In genomic region chr16:31456988-31457360, GRCh38 we compare ENCODE assay signal across 14 cellular contexts. TPM values are rescaled to one million over a fixed set of nuclear protein-coding genes. Genes with fewer than 3 reads are reported as not detected.
DNase-seq lines count a peak whose midpoint lies in the region; ATAC-seq, FAIRE-seq and TF ChIP-seq lines count a peak whose summit lies in the region.
"Had no signal": no experiment of that assay in that cellular context is flagged by ENCODE, and none has a peak within 500 bp of the region (broad histone marks: within the 10 kb centered on the region; RNA-seq: fewer than 3 reads in every experiment).

No MANE protein-coding gene starts in this region.

- H3K36me3 ChIP-seq in small intestine (ENCODE audit: control insufficient read depth in 2 of 2, insufficient read depth in 2 of 2, low read length in 2 of 2) = no peaks in the 10 kb centered on the region

- TF ChIP-seq CTCF in natural killer cell (IDR thresholded peaks at IDR 0.05) = no peak
- no peak for TF ChIP-seq CTCF in type B pancreatic cell (conservative IDR thresholded peaks at IDR 0.05)

- H3K27ac ChIP-seq in small intestine (ENCODE audit: low read depth in 1 of 2, low read length in 1 of 2) = no peak overlapping the region

- H3K36me3 Mint-ChIP-seq in natural killer cell treated with Interleukin-12 subunit alpha and Interleukin-12 subunit beta and Interleukin-15 and Interleukin-18, amount 100 ng/mL, for 72 hours = no peaks in the 10 kb centered on the region
- no peaks in the 10 kb centered on the region for H3K36me3 Mint-ChIP-seq in natural killer cell
- peaks cover 13% of the 10 kb centered on the region for H3K36me3 Mint-ChIP-seq in activated CD4-positive, alpha-beta memory T cell treated with anti-CD3 and anti-CD28 coated beads for 36 hours
- H3K36me3 Mint-ChIP-seq in immature natural killer cell = no peaks in the 10 kb centered on the region
- no peaks in the 10 kb centered on the region for H3K36me3 Mint-ChIP-seq in type B pancreatic cell

- CTCF ChIA-PET in activated CD4-positive, alpha-beta memory T cell treated with anti-CD3 and anti-CD28 coated beads for 36 hours (lab: Charles Lee) = interaction anchor here (1.4 to 3.4 kb wide), 5 partner anchors 14 to 412 kb away, joined by 5 to 17 read pairs (median 11); partner anchors contain the start of gene ZNF843

- ATAC-seq in natural killer cell treated with Interleukin-12 subunit alpha and Interleukin-12 subunit beta and Interleukin-15 and Interleukin-18, amount 100 ng/mL, for 72 hours = no peak
- ATAC-seq in natural killer cell = no peak
- no peak for ATAC-seq in HG02588 (IDR thresholded peaks at IDR 0.05; ENCODE audit: unreplicated experiment)

- peaks cover 6% of the 10 kb centered on the region in 2 donors for H3K4me1 ChIP-seq in small intestine (ENCODE audit: control insufficient read depth in 2 of 2, insufficient read depth in 1 of 2, low read depth in 1 of 2, low read length in 1 of 2)

- H3K4me3 ChIP-seq in small intestine (ENCODE audit: low read depth in 1 of 2, low read length in 2 of 2) = no peak overlapping the region

- H3K4me1 Mint-ChIP-seq in natural killer cell treated with Interleukin-12 subunit alpha and Interleukin-12 subunit beta and Interleukin-15 and Interleukin-18, amount 100 ng/mL, for 72 hours (ENCODE audit: low read depth in 2 of 2) = peaks cover 38 to 45% of the 10 kb centered on the region in 2 donors
- H3K4me1 Mint-ChIP-seq in natural killer cell (peaks cover 32 to 44% of the 10 kb centered on the region in 2 donors), immature natural killer cell (peaks cover 59 to 65% of the 10 kb centered on the region in 2 donors), type B pancreatic cell (ENCODE audit: unreplicated experiment) (peaks cover 29% of the 10 kb centered on the region)
- H3K4me1 Mint-ChIP-seq in activated CD4-positive, alpha-beta memory T cell treated with anti-CD3 and anti-CD28 coated beads for 36 hours (ENCODE audit: low read depth) = peaks cover 53% of the 10 kb centered on the region

- WGBS in small intestine, 3 donors = 74 to 79% (median 74%) methylated on average over 8 of the region's 8 CpGs

- intact Hi-C loops in natural killer cell (cut with micrococcal nuclease) = loop anchor here (5.0 to 10.0 kb wide), 2 partner anchors 258 to 415 kb away; partner anchors contain the start of gene ZNF267
- intact Hi-C loops in activated CD4-positive, alpha-beta memory T cell treated with anti-CD3 and anti-CD28 coated beads for 36 hours (cut with micrococcal nuclease) = loop anchor here (5.0 kb wide), 2 partner anchors 260 to 800 kb away; partner anchors contain the start of gene FBRS

- H3K27me3 ChIP-seq in small intestine (ENCODE audit: control insufficient read depth in 2 of 2, insufficient read depth in 2 of 2, low read length in 2 of 2) = no peaks in the 10 kb centered on the region
- H3K27me3 ChIP-seq: upper lobe of left lung had no signal

- no peaks in the 10 kb centered on the region for H3K9me3 ChIP-seq in small intestine (ENCODE audit: control insufficient read depth, low read depth)
- H3K9me3 ChIP-seq: upper lobe of left lung had no signal

- H3K27ac Mint-ChIP-seq in natural killer cell treated with Interleukin-12 subunit alpha and Interleukin-12 subunit beta and Interleukin-15 and Interleukin-18, amount 100 ng/mL, for 72 hours = no peak overlapping the region
- H3K27ac Mint-ChIP-seq in natural killer cell (no peak overlapping the region), immature natural killer cell (peak overlapping the region in 3 of 6 donors; percentile 32 to 95 (median 34)), type B pancreatic cell (no peak overlapping the region)
- no peak overlapping the region for H3K27ac Mint-ChIP-seq in activated CD4-positive, alpha-beta memory T cell treated with anti-CD3 and anti-CD28 coated beads for 36 hours

- H3K27me3 Mint-ChIP-seq in natural killer cell treated with Interleukin-12 subunit alpha and Interleukin-12 subunit beta and Interleukin-15 and Interleukin-18, amount 100 ng/mL, for 72 hours = no peaks in the 10 kb centered on the region
- H3K27me3 Mint-ChIP-seq in natural killer cell (ENCODE audit: low read depth in 2 of 2) (no peaks in the 10 kb centered on the region), immature natural killer cell (ENCODE audit: low read depth in 3 of 3) (peaks cover 0 to 15% (median 3%) of the 10 kb centered on the region in 3 donors), type B pancreatic cell (no peaks in the 10 kb centered on the region)
- H3K27me3 Mint-ChIP-seq in activated CD4-positive, alpha-beta memory T cell treated with anti-CD3 and anti-CD28 coated beads for 36 hours = no peaks in the 10 kb centered on the region

- POLR2A ChIA-PET in activated CD4-positive, alpha-beta memory T cell treated with anti-CD3 and anti-CD28 coated beads for 36 hours (lab: Charles Lee) = interaction anchor here (2.3 kb wide), 1 partner anchor 14 kb away, joined by 6 read pairs; the partner anchor contains the start of gene ZNF843

- no peak for FAIRE-seq in small intestine (lab: Jason Lieb, UNC)
- FAIRE-seq: D721Med, GM18507 had no signal

- peak overlapping the region; percentile 86 for H3K4me3 Mint-ChIP-seq in natural killer cell treated with Interleukin-12 subunit alpha and Interleukin-12 subunit beta and Interleukin-15 and Interleukin-18, amount 100 ng/mL, for 72 hours
- H3K4me3 Mint-ChIP-seq in natural killer cell (no peak overlapping the region), immature natural killer cell (peak overlapping the region in 4 of 5 donors; percentile 17 to 96 (median 32)), type B pancreatic cell (peak overlapping the region; percentile 34)
- H3K4me3 Mint-ChIP-seq in activated CD4-positive, alpha-beta memory T cell treated with anti-CD3 and anti-CD28 coated beads for 36 hours = peak overlapping the region; percentile 26

- H3K9me3 Mint-ChIP-seq in natural killer cell treated with Interleukin-12 subunit alpha and Interleukin-12 subunit beta and Interleukin-15 and Interleukin-18, amount 100 ng/mL, for 72 hours = no peaks in the 10 kb centered on the region
- H3K9me3 Mint-ChIP-seq in natural killer cell (no peaks in the 10 kb centered on the region), immature natural killer cell (no peaks in the 10 kb centered on the region), type B pancreatic cell (no peaks in the 10 kb centered on the region)
- no peaks in the 10 kb centered on the region for H3K9me3 Mint-ChIP-seq in activated CD4-positive, alpha-beta memory T cell treated with anti-CD3 and anti-CD28 coated beads for 36 hours

- peak; percentile 57 for DNase-seq in natural killer cell treated with Interleukin-12 subunit alpha and Interleukin-12 subunit beta and Interleukin-15 and Interleukin-18, amount 100 ng/mL, for 72 hours (ENCODE audit: low spot score)
- no peak for DNase-seq in natural killer cell
- no peak for DNase-seq in activated CD4-positive, alpha-beta memory T cell treated with anti-CD3 and anti-CD28 coated beads for 36 hours
- DNase-seq in immature natural killer cell = no peak
- DNase-seq in type B pancreatic cell (ENCODE audit: extremely low spot score, unreplicated experiment) = no peak
- DNase-seq in NCI-H526 (lab: John Stamatoyannopoulos, UW) = no peak
- DNase-seq in small intestine = no peak
- DNase-seq: foreskin melanocyte; NCI-H1694 treated with DMSO at 0.1 percent for 48 hours; stimulated activated CD4-positive, alpha-beta T cell treated with anti-CD3 and anti-CD28 coated beads, Interleukin-2, amount 100 ng/mL, for 24 hours; upper lobe of left lung had no signal

RNA-seq across cellular contexts. Expression of gene ARMC5, which starts 2.3 kb away (rescaled TPM):
- total RNA-seq in natural killer cell treated with Interleukin-12 subunit alpha and Interleukin-12 subunit beta and Interleukin-15 and Interleukin-18, amount 100 ng/mL, for 72 hours = 10 to 100 TPM; 31.6 to 36.0 TPM
- 10 to 100 TPM; 10.4 to 22.8 (median 16.6) TPM for total RNA-seq in natural killer cell
- total RNA-seq in activated CD4-positive, alpha-beta memory T cell treated with anti-CD3 and anti-CD28 coated beads for 36 hours = 1 to 10 TPM; 5.5 to 6.4 TPM
- polyA plus RNA-seq in immature natural killer cell = 10 to 100 TPM; 11.1 to 16.2 (median 14.2) TPM
- 9.4 and 11.1 TPM in 2 replicates for total RNA-seq in type B pancreatic cell (ENCODE audit: low replicate concordance)
- polyA plus RNA-seq in small intestine = 10 to 100 TPM; 12.3 to 20.5 (median 15.0) TPM

RNA-seq across cellular contexts. Expression of gene ZNF843, which starts 14.4 kb away (rescaled TPM):
- total RNA-seq in natural killer cell treated with Interleukin-12 subunit alpha and Interleukin-12 subunit beta and Interleukin-15 and Interleukin-18, amount 100 ng/mL, for 72 hours = under 1 TPM in 1 of 2 donors, not detected in 1; 0.17 TPM
- total RNA-seq in natural killer cell (under 1 TPM; 0.14 to 0.50 (median 0.23) TPM), type B pancreatic cell (ENCODE audit: low replicate concordance) (1.2 and 1.9 TPM in 2 replicates)
- total RNA-seq in activated CD4-positive, alpha-beta memory T cell treated with anti-CD3 and anti-CD28 coated beads for 36 hours = under 1 TPM; 0.17 to 0.19 TPM
- polyA plus RNA-seq in immature natural killer cell (under 1 TPM in 2 of 3 donors, not detected in 1; 0.10 to 0.17 TPM), small intestine (under 1 TPM; 0.30 to 0.54 (median 0.45) TPM)

RNA-seq across cellular contexts. Expression of gene TGFB1I1, which starts 15.0 kb away (rescaled TPM):
- total RNA-seq in natural killer cell treated with Interleukin-12 subunit alpha and Interleukin-12 subunit beta and Interleukin-15 and Interleukin-18, amount 100 ng/mL, for 72 hours = under 1 TPM; 0.55 to 0.75 TPM
- 1 to 10 TPM in 1 of 3 donors, under 1 TPM in 2; 0.72 to 1.3 (median 0.78) TPM for total RNA-seq in natural killer cell
- 1 to 10 TPM in 1 of 2 experiments, under 1 TPM in 1; 0.80 to 1.1 TPM for total RNA-seq in activated CD4-positive, alpha-beta memory T cell treated with anti-CD3 and anti-CD28 coated beads for 36 hours
- polyA plus RNA-seq in immature natural killer cell = under 1 TPM in 2 of 3 donors, not detected in 1; 0.32 to 0.53 TPM
- total RNA-seq in type B pancreatic cell (ENCODE audit: low replicate concordance) = 5.0 and 25.6 TPM in 2 replicates
- 10 to 100 TPM in 1 of 3 donors, 1 to 10 TPM in 2; 1.6 to 20.1 (median 7.8) TPM for polyA plus RNA-seq in small intestine

RNA-seq across cellular contexts. Expression of gene SLC5A2, which starts 25.9 kb away (rescaled TPM):
- total RNA-seq in natural killer cell treated with Interleukin-12 subunit alpha and Interleukin-12 subunit beta and Interleukin-15 and Interleukin-18, amount 100 ng/mL, for 72 hours = not detected
- total RNA-seq in natural killer cell = under 1 TPM in 2 of 3 donors, not detected in 1; 0.20 to 0.96 TPM
- under 1 TPM in 1 of 2 experiments, not detected in 1; 0.21 TPM for total RNA-seq in activated CD4-positive, alpha-beta memory T cell treated with anti-CD3 and anti-CD28 coated beads for 36 hours
- polyA plus RNA-seq in immature natural killer cell = 1 to 10 TPM in 1 of 3 donors, under 1 TPM in 1, not detected in 1; 0.72 to 1.9 TPM
- 0.41 TPM in 1 of 2 replicates, not detected in the other for total RNA-seq in type B pancreatic cell (ENCODE audit: low replicate concordance)
- polyA plus RNA-seq in small intestine = 1 to 10 TPM in 2 of 3 donors, under 1 TPM in 1; 0.81 to 1.8 (median 1.3) TPM

RNA-seq across cellular contexts. Expression of gene COX6A2, which starts 28.8 kb away (rescaled TPM):
- not detected for total RNA-seq in natural killer cell treated with Interleukin-12 subunit alpha and Interleukin-12 subunit beta and Interleukin-15 and Interleukin-18, amount 100 ng/mL, for 72 hours
- not detected for total RNA-seq in natural killer cell
- not detected for total RNA-seq in activated CD4-positive, alpha-beta memory T cell treated with anti-CD3 and anti-CD28 coated beads for 36 hours
- 1 to 10 TPM in 2 of 3 donors, not detected in 1; 1.5 to 1.8 TPM for polyA plus RNA-seq in immature natural killer cell
- total RNA-seq in type B pancreatic cell (ENCODE audit: low replicate concordance) = not detected in 2 replicates
- 10 to 100 TPM in 2 of 3 donors, under 1 TPM in 1; 0.60 to 24.3 (median 15.0) TPM for polyA plus RNA-seq in small intestine
- total RNA-seq: upper lobe of left lung had no signal
